ENCODE assay signal across 20 cellular contexts in genomic region chr7:33346055-33346454, GRCh38.
DNase-seq lines count a peak whose midpoint lies in the region; ATAC-seq and TF ChIP-seq lines count a peak whose summit lies in the region.
"Had no signal": no experiment of that assay in that cellular context is flagged by ENCODE, and none has a peak within 500 bp of the region (broad histone marks: within the 10 kb centered on the region; RNA-seq: fewer than 3 reads in every experiment).

No MANE protein-coding gene starts in this region.

- DNase-seq in DMS79 (lab: John Stamatoyannopoulos, UW) = peak; percentile 38
- DNase-seq in kidney glomerular epithelial cell (lab: John Stamatoyannopoulos, UW) = peak; percentile 3
- no peak for DNase-seq in A673 (ENCODE audit: low spot score)
- DNase-seq in activated T-cell treated with anti-CD3 and anti-CD28 coated beads, Interleukin-2, amount 50 U/mL, for 4 hours = no peak
- DNase-seq: 8988T; AML-193; Caco-2; CD4-positive, alpha-beta T cell; CD8-positive, alpha-beta T cell; DMS 273 treated with DMSO at 0.1 percent for 48 hours; DMS153; DMS53; DND-41; EL; GDM1 had no signal

- H3K9me3 ChIP-seq in A673 (ENCODE audit: low read depth, low read length, poor library complexity, severe bottlenecking) = no peaks in the 10 kb centered on the region
- H3K9me3 ChIP-seq: BLaER1 treated with 17β-estradiol and CSF1 and Interleukin-3, amounts not matched to agents 10 nM and 100 nM; Caco-2 had no signal

- H3K36me3 Mint-ChIP-seq in activated T-cell treated with anti-CD3 and anti-CD28 coated beads, Interleukin-2, amount 50 U/mL, for 4 hours (ENCODE audit: insufficient read depth) = peaks cover 19% of the 10 kb centered on the region

- TF ChIP-seq EP300 in Ishikawa (IDR thresholded peaks at IDR 0.05; ENCODE audit: borderline replicate concordance) = peak; percentile 78

- H3K4me3 Mint-ChIP-seq in activated T-cell treated with anti-CD3 and anti-CD28 coated beads, Interleukin-2, amount 50 U/mL, for 4 hours = no peak overlapping the region
- H3K4me3 Mint-ChIP-seq: B cell; CD4-positive, alpha-beta T cell; CD8-positive, alpha-beta T cell had no signal

- CTCF ChIA-PET in A673 (lab: Charles Lee) = no interaction called here

- H3K4me1 ChIP-seq in A673 (ENCODE audit: insufficient read depth, low read length, poor library complexity, severe bottlenecking) = no peaks in the 10 kb centered on the region
- H3K4me1 ChIP-seq: BLaER1 treated with 17β-estradiol and CSF1 and Interleukin-3, amounts not matched to agents 10 nM and 100 nM; Caco-2 had no signal

- POLR2A ChIA-PET in A673 (lab: Charles Lee; ENCODE audit: low non-redundant PET) = no interaction called here

- TF ChIP-seq CTCF in A673 (conservative IDR thresholded peaks at IDR 0.05; ENCODE audit: low read depth, low read length) = no peak

- ATAC-seq in HG02852 (IDR thresholded peaks at IDR 0.05; ENCODE audit: unreplicated experiment) = no peak
- ATAC-seq in activated T-cell treated with anti-CD3 and anti-CD28 coated beads, Interleukin-2, amount 50 U/mL, for 4 hours = no peak
- ATAC-seq: CD8-positive, alpha-beta T cell had no signal

- H3K36me3 ChIP-seq in A673 (ENCODE audit: insufficient read depth, low read length, poor library complexity, severe bottlenecking) = no peaks in the 10 kb centered on the region

- BruUV-seq in A673 (replicated peaks; lab: Mats Ljungman, UMichigan) = no TSS peak

- no peak for TF ChIP-seq RAD21 in Ishikawa (IDR thresholded peaks at IDR 0.05; ENCODE audit: low read depth)

- H3K9me3 Mint-ChIP-seq in activated T-cell treated with anti-CD3 and anti-CD28 coated beads, Interleukin-2, amount 50 U/mL, for 4 hours = no peaks in the 10 kb centered on the region
- H3K9me3 Mint-ChIP-seq: CD4-positive, alpha-beta T cell; CD8-positive, alpha-beta T cell had no signal

- H3K27ac ChIP-seq in A673 (ENCODE audit: low read depth, low read length, poor library complexity, severe bottlenecking) = no peak overlapping the region
- H3K27ac ChIP-seq: BLaER1 treated with 17β-estradiol and CSF1 and Interleukin-3, amounts not matched to agents 10 nM and 100 nM; C4-2B had no signal

- H3K27me3 ChIP-seq in A673 (replicated peaks; ENCODE audit: insufficient read depth, low read depth, low read length, poor library complexity) = no peaks in the 10 kb centered on the region
- H3K27me3 ChIP-seq: BLaER1 treated with 17β-estradiol and CSF1 and Interleukin-3, amounts not matched to agents 10 nM and 100 nM had no signal

- H3K4me1 Mint-ChIP-seq in activated T-cell treated with anti-CD3 and anti-CD28 coated beads, Interleukin-2, amount 50 U/mL, for 4 hours (ENCODE audit: low read depth) = no peaks in the 10 kb centered on the region
- H3K4me1 Mint-ChIP-seq: B cell had no signal

- intact Hi-C loops in A673 (cut with micrococcal nuclease; ENCODE audit: unreplicated experiment) = no loop called here

- H3K4me3 ChIP-seq in A673 (ENCODE audit: low read depth, low read length, poor library complexity, severe bottlenecking) = no peak overlapping the region
- H3K4me3 ChIP-seq: BLaER1 treated with 17β-estradiol and CSF1 and Interleukin-3, amounts not matched to agents 10 nM and 100 nM had no signal

- H3K27me3 Mint-ChIP-seq in activated T-cell treated with anti-CD3 and anti-CD28 coated beads, Interleukin-2, amount 50 U/mL, for 4 hours (ENCODE audit: low read depth) = no peaks in the 10 kb centered on the region
- H3K27me3 Mint-ChIP-seq: B cell; CD4-positive, alpha-beta T cell had no signal

TF ChIP-seq in Ishikawa, 13 proteins besides CTCF, POLR2A, EP300 and RAD21:
- no peak for TF ChIP-seq CREB1 (IDR thresholded peaks at IDR 0.05; ENCODE audit: low read depth)
- no peak for TF ChIP-seq ZBTB7A (IDR thresholded peaks at IDR 0.05; ENCODE audit: low read depth)
- TF ChIP-seq NFIC (IDR thresholded peaks at IDR 0.05) = peak; percentile 91
- peak; percentile 59; the same call in 1 of the 2 replicates for TF ChIP-seq FOXM1 (IDR thresholded peaks at IDR 0.05; ENCODE audit: borderline replicate concordance, low read depth)
- TF ChIP-seq TCF12 (IDR thresholded peaks at IDR 0.05; ENCODE audit: low read depth) = peak; percentile 86
- TF ChIP-seq TEAD4 (IDR thresholded peaks at IDR 0.05) = peak; percentile 77
- peak; percentile 36; the same call in 1 of the 2 replicates for TF ChIP-seq CEBPB (IDR thresholded peaks at IDR 0.05)
- no peak for TF ChIP-seq REST (IDR thresholded peaks at IDR 0.05; ENCODE audit: low read depth)
- TF ChIP-seq EGR1 (IDR thresholded peaks at IDR 0.05) = no peak
- TF ChIP-seq MAX (IDR thresholded peaks at IDR 0.05) = no peak

Comparison
In these comparisons a context has a peak if more than half of its experiments do, and no peak if none do; other contexts are left out.
1. DNase-seq: peak in DMS79 (single experiment) and kidney glomerular epithelial cell (single experiment); none in A673 (single experiment) and activated T-cell treated with anti-CD3 and anti-CD28 coated beads, Interleukin-2, amount 50 U/mL, for 4 hours (single experiment).